In genomic region chr7:116683786-116684185, GRCh38 we compare ENCODE assay signal across 15 cellular contexts. TPM values are rescaled to one million over a fixed set of nuclear protein-coding genes. Genes with fewer than 3 reads are reported as not detected.
DNase-seq lines count a peak whose midpoint lies in the region; ATAC-seq and FAIRE-seq lines count a peak whose summit lies in the region.
"Had no signal": no experiment of that assay in that cellular context is flagged by ENCODE, and none has a peak within 500 bp of the region (broad histone marks: within the 10 kb centered on the region; RNA-seq: fewer than 3 reads in every experiment).

No MANE protein-coding gene starts in this region.

- ATAC-seq in GM18502 (IDR thresholded peaks at IDR 0.05; ENCODE audit: poor library complexity, unreplicated experiment) (peak; percentile 100), GM21367 (IDR thresholded peaks at IDR 0.05; ENCODE audit: unreplicated experiment) (peak; percentile 100), HG03060 (IDR thresholded peaks at IDR 0.05; ENCODE audit: low read depth, unreplicated experiment) (peak; percentile 100)
- ATAC-seq: activated naive CD8-positive, alpha-beta T cell treated with anti-CD3 and anti-CD28 coated beads, Interleukin-2, amount 50 U/mL, for 24 hours had no signal

- intact Hi-C loops in posterior cingulate gyrus (cut with DNase I): no loop called here

- no peaks in the 10 kb centered on the region for H3K9me3 ChIP-seq in small intestine (ENCODE audit: control insufficient read depth, low read depth)
- H3K9me3 ChIP-seq: prostate gland had no signal

- H3K36me3 ChIP-seq in small intestine (ENCODE audit: control insufficient read depth in 2 of 2, insufficient read depth in 2 of 2, low read length in 2 of 2): no peaks in the 10 kb centered on the region
- H3K36me3 ChIP-seq: prostate gland had no signal

- peaks cover 0 to 2% of the 10 kb centered on the region in 2 donors for H3K4me1 ChIP-seq in small intestine (ENCODE audit: control insufficient read depth in 2 of 2, insufficient read depth in 1 of 2, low read depth in 1 of 2, low read length in 1 of 2)
- H3K4me1 ChIP-seq: prostate gland had no signal

- peak; percentile 72 for DNase-seq in NOMO-1 treated with DMSO at 0.1 percent for 48 hours (lab: John Stamatoyannopoulos, UW; ENCODE audit: unreplicated experiment)
- no peak for DNase-seq in NCI-H2081 (lab: John Stamatoyannopoulos, UW)
- DNase-seq in small intestine: no peak
- DNase-seq in activated CD4-positive, CD25-positive, alpha-beta regulatory T cell (lab: John Stamatoyannopoulos, UW): no peak
- DNase-seq in posterior cingulate gyrus: no peak
- DNase-seq: activated CD4-positive, alpha-beta T cell treated with anti-CD3 and anti-CD28 coated beads, Interleukin-2, amount 50 U/mL, for 1 hour; activated naive CD8-positive, alpha-beta T cell treated with anti-CD3 and anti-CD28 coated beads, Interleukin-2, amount 50 U/mL, for 24 hours; NCI-H1092 had no signal

- H3K4me3 ChIP-seq in small intestine (ENCODE audit: low read depth in 1 of 2, low read length in 2 of 2): no peak overlapping the region
- H3K4me3 ChIP-seq: prostate gland had no signal

- H3K27me3 ChIP-seq in small intestine (ENCODE audit: control insufficient read depth in 2 of 2, insufficient read depth in 2 of 2, low read length in 2 of 2): no peaks in the 10 kb centered on the region

- FAIRE-seq in small intestine (lab: Jason Lieb, UNC): no peak
- FAIRE-seq: endothelial cell of umbilical vein, keratinocyte had no signal

- 78 to 90% (median 82%) methylated on average over 4 of the region's 4 CpGs for WGBS in small intestine, 3 donors

- no peak overlapping the region for H3K27ac ChIP-seq in small intestine (ENCODE audit: low read depth in 1 of 2, low read length in 1 of 2)
- H3K27ac ChIP-seq: C4-2B, prostate gland had no signal

RNA-seq across cellular contexts. Expression of gene MET, which starts 11.8 kb away (rescaled TPM):
- 10 to 100 TPM in 1 of 3 donors, 1 to 10 TPM in 2; 2.7 to 12.4 (median 4.1) TPM for polyA plus RNA-seq in small intestine
